5 cellular contexts compared by ENCODE assay signal in genomic region chr16:80449332-80449731, GRCh38.
"Had no signal": no experiment of that assay in that cellular context is flagged by ENCODE, and none has a peak within 500 bp of the region (broad histone marks: within the 10 kb centered on the region; RNA-seq: fewer than 3 reads in every experiment).

No MANE protein-coding gene starts in this region.

- DNase-seq: H9, HCEC 1CT, IMR-90 had no signal

- H3K4me3 ChIP-seq: GM23338, K562 had no signal
